In the genomic region with DNA sequence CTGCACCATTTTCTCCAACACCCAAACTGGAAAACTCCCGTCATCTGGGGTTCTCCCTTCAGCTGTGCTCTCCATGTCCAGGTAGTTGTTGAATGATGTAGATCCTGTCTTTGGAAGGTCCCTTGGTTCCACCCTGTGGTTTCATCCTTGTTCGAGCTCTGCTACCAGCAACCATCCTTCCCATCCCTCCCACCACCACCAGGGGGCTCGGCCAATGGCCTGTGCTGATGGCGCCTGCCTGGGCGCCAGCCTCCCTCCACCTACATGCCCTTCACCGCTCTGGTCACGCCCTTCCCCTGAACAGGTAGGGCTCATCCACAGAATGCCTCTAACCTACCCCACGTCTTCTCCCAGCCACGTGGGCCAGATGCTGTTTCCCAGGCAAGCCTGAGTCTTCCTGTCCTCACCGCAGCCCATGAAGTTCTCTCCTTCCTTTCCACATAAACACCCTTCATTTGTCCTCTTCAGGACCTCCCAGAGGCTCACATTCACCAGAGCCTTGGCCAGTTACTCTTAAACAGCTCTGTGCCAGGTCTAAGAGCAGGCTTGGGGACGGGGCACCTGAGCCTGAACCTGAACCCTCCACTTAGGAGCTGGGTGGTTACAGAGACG, we compare ENCODE assay signal across 8 cellular contexts.
DNase-seq lines count a peak whose midpoint lies in the region; ATAC-seq and TF ChIP-seq lines count a peak whose summit lies in the region.

No MANE protein-coding gene starts in this region.

- H3K9me3 Mint-ChIP-seq in CD4-positive, alpha-beta T cell, result no peaks in the 10 kb centered on the region
- peaks cover 5% of the 10 kb centered on the region for H3K9me3 Mint-ChIP-seq in activated naive CD8-positive, alpha-beta T cell treated with anti-CD3 and anti-CD28 coated beads, Interleukin-2, amount 50 U/mL, for 24 hours

- H3K4me1 ChIP-seq in mucosa of descending colon (ENCODE audit: low read depth), result no peaks in the 10 kb centered on the region

- intact Hi-C loops in CD4-positive, alpha-beta T cell (cut with DNase I, micrococcal nuclease), result no loop called here
- intact Hi-C loops in mucosa of descending colon (cut with DNase I, micrococcal nuclease), result no loop called here

- H3K27me3 ChIP-seq in CD4-positive, alpha-beta T cell (ENCODE audit: control insufficient read depth, insufficient read depth, low read length), result no peaks in the 10 kb centered on the region

- CTCF ChIA-PET in CD4-positive, alpha-beta T cell (lab: Charles Lee), result interaction anchor here (1.0 to 1.6 kb wide), 2 partner anchors 26 to 28 kb away, joined by 3 to 4 read pairs; no protein-coding TSS in a partner anchor

- H3K27ac ChIP-seq in CD4-positive, alpha-beta T cell (ENCODE audit: low read depth, low read length), result no peak overlapping the region

- POLR2A ChIA-PET in CD4-positive, alpha-beta T cell (lab: Charles Lee), result interaction anchor here (1.1 kb wide), 1 partner anchor 18 kb away, joined by 3 read pairs; no protein-coding TSS in a partner anchor

- H3K9me3 ChIP-seq in CD4-positive, alpha-beta T cell (ENCODE audit: control insufficient read depth, low read length), result no peaks in the 10 kb centered on the region
- no peaks in the 10 kb centered on the region for H3K9me3 ChIP-seq in mucosa of descending colon

- no peak overlapping the region for H3K4me3 Mint-ChIP-seq in CD4-positive, alpha-beta T cell
- H3K4me3 Mint-ChIP-seq in activated naive CD8-positive, alpha-beta T cell treated with anti-CD3 and anti-CD28 coated beads, Interleukin-2, amount 50 U/mL, for 24 hours, result no peak overlapping the region

- H3K36me3 ChIP-seq in mucosa of descending colon (ENCODE audit: low read depth), result no peaks in the 10 kb centered on the region

- no peaks in the 10 kb centered on the region for H3K36me3 Mint-ChIP-seq in CD4-positive, alpha-beta T cell (ENCODE audit: low read depth)
- H3K36me3 Mint-ChIP-seq in activated naive CD8-positive, alpha-beta T cell treated with anti-CD3 and anti-CD28 coated beads, Interleukin-2, amount 50 U/mL, for 24 hours (ENCODE audit: low read depth), result no peaks in the 10 kb centered on the region

- peak in 1 of 10 experiments; percentile 16 for DNase-seq in CD4-positive, alpha-beta T cell
- DNase-seq in HuH-7.5 (ENCODE audit: low spot score) (peak; percentile 37), mucosa of descending colon (peak in 2 of 3 donors; percentile 54 to 57), cerebellum (ENCODE audit: low spot score) (no peak), T-helper 9 cell (no peak)
- DNase-seq in activated naive CD8-positive, alpha-beta T cell treated with anti-CD3 and anti-CD28 coated beads, Interleukin-2, amount 50 U/mL, for 24 hours, result peak; percentile 64

- TF ChIP-seq CTCF in CD4-positive, alpha-beta T cell (IDR thresholded peaks at IDR 0.05), result peak; percentile 20
- TF ChIP-seq CTCF in mucosa of descending colon (IDR thresholded peaks at IDR 0.05), result no peak

- peaks cover 16% of the 10 kb centered on the region for H3K4me1 Mint-ChIP-seq in CD4-positive, alpha-beta T cell (ENCODE audit: low read depth)
- H3K4me1 Mint-ChIP-seq in activated naive CD8-positive, alpha-beta T cell treated with anti-CD3 and anti-CD28 coated beads, Interleukin-2, amount 50 U/mL, for 24 hours, result peaks cover 71% of the 10 kb centered on the region

- no peak overlapping the region for H3K4me3 ChIP-seq in mucosa of descending colon

- no peak for ATAC-seq in CD4-positive, alpha-beta T cell (ENCODE audit: poor library complexity)
- ATAC-seq in activated naive CD8-positive, alpha-beta T cell treated with anti-CD3 and anti-CD28 coated beads, Interleukin-2, amount 50 U/mL, for 24 hours, result peak; percentile 4
- ATAC-seq in mucosa of descending colon (peak; percentile 55), HG02642 (IDR thresholded peaks at IDR 0.05; ENCODE audit: poor library complexity, unreplicated experiment) (no peak), GM21515 (IDR thresholded peaks at IDR 0.05; ENCODE audit: unreplicated experiment) (no peak)

- H3K27ac Mint-ChIP-seq in CD4-positive, alpha-beta T cell, result no peak overlapping the region
- peak overlapping the region; percentile 47 for H3K27ac Mint-ChIP-seq in activated naive CD8-positive, alpha-beta T cell treated with anti-CD3 and anti-CD28 coated beads, Interleukin-2, amount 50 U/mL, for 24 hours

- H3K27me3 Mint-ChIP-seq in CD4-positive, alpha-beta T cell, result no peaks in the 10 kb centered on the region
- no peaks in the 10 kb centered on the region for H3K27me3 Mint-ChIP-seq in activated naive CD8-positive, alpha-beta T cell treated with anti-CD3 and anti-CD28 coated beads, Interleukin-2, amount 50 U/mL, for 24 hours

Comparison
In these comparisons a context has a peak if more than half of its experiments do, and no peak if none do; other contexts are left out.
1. ATAC-seq: peak in activated naive CD8-positive, alpha-beta T cell treated with anti-CD3 and anti-CD28 coated beads, Interleukin-2, amount 50 U/mL, for 24 hours (single experiment) and mucosa of descending colon (single experiment); none in CD4-positive, alpha-beta T cell (single experiment), HG02642 (single experiment) and GM21515 (single experiment).
2. DNase-seq: peak in HuH-7.5 (single experiment), activated naive CD8-positive, alpha-beta T cell treated with anti-CD3 and anti-CD28 coated beads, Interleukin-2, amount 50 U/mL, for 24 hours (single experiment) and mucosa of descending colon (2 of 3); none in cerebellum (single experiment) and T-helper 9 cell (single experiment).